ENCODE assay signal across 1 cellular context in the genomic region with DNA sequence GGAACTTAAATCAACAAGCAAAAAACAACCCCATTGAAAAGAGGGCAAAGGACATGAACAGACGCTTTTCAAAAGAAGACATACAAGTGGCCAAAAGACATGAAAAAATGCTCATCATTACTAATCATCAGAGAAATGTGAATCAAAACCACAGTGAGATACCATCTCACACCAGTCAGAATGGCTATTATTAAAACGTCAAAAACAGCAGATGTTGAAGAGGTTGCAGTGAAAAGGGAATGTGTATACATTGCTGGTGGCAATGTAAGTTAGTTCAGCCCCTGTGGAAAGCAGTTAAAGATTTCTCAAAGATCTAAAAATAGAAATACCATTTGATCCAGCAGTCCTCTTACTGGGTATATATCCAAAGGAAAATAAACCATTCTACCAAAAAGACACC.
TF ChIP-seq lines count a peak whose summit lies in the region.

No MANE protein-coding gene starts in this region.

TF ChIP-seq in SK-N-SH treated with all-trans-retinoic acid at 6 μM for 48 hours, 23 proteins besides CTCF, POLR2A, EP300 and RAD21:
- TF ChIP-seq, protein P1, sequence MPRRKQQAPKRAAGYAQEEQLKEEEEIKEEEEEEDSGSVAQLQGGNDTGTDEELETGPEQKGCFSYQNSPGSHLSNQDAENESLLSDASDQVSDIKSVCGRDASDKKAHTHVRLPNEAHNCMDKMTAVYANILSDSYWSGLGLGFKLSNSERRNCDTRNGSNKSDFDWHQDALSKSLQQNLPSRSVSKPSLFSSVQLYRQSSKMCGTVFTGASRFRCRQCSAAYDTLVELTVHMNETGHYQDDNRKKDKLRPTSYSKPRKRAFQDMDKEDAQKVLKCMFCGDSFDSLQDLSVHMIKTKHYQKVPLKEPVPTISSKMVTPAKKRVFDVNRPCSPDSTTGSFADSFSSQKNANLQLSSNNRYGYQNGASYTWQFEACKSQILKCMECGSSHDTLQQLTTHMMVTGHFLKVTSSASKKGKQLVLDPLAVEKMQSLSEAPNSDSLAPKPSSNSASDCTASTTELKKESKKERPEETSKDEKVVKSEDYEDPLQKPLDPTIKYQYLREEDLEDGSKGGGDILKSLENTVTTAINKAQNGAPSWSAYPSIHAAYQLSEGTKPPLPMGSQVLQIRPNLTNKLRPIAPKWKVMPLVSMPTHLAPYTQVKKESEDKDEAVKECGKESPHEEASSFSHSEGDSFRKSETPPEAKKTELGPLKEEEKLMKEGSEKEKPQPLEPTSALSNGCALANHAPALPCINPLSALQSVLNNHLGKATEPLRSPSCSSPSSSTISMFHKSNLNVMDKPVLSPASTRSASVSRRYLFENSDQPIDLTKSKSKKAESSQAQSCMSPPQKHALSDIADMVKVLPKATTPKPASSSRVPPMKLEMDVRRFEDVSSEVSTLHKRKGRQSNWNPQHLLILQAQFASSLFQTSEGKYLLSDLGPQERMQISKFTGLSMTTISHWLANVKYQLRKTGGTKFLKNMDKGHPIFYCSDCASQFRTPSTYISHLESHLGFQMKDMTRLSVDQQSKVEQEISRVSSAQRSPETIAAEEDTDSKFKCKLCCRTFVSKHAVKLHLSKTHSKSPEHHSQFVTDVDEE (CRISPR knock-in tag; IDR thresholded peaks at IDR 0.05): no peak
